In the genomic region with DNA sequence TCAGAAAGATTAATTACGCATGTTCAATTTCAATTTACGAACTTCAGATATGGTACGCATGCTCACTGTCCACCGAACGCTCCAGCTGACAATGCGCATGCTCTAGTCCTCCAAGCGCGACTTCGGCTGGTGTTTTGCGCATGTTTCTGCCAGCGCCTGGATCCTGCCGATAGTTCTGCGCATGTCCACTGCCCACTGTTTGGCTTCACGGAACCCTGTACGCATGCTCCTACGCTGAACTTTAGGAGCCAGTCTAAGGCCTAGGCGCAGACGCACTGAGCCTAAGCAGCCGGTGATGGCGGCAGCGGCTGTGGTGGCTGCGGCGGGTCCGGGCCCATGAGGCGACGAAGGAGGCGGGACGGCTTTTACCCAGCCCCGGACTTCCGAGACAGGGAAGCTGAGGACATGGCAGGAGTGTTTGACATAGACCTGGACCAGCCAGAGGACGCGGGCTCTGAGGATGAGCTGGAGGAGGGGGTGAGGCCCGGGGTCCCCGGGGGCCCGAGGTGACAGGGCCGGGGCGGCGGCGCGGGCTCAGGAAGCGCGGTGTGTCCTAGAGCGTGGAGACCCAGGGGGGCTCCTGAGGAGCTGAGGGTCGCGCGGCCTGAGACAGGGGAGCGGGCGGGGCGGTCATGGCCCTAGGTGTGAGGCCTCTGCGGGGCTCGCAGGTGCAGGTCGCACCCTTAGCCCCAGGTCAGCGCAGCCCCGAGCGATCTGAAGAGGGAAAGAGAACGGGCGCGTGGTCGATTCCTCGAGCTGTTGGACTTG, we compare ENCODE assay signal across 1 cellular context.
TF ChIP-seq lines count a peak whose summit lies in the region.

A gene (plus strand): TSS at position 273 of the 768 bp plus-strand sequence. CDS start 64 bp downstream, at position 337.
A gene with protein sequence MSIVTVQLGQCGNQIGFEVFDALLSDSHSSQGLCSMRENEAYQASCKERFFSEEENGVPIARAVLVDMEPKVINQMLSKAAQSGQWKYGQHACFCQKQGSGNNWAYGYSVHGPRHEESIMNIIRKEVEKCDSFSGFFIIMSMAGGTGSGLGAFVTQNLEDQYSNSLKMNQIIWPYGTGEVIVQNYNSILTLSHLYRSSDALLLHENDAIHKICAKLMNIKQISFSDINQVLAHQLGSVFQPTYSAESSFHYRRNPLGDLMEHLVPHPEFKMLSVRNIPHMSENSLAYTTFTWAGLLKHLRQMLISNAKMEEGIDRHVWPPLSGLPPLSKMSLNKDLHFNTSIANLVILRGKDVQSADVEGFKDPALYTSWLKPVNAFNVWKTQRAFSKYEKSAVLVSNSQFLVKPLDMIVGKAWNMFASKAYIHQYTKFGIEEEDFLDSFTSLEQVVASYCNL (minus strand): TSS at position 95 of the 768 bp plus-strand sequence. CDS start 1,941 bp downstream, outside the sequence.

TF ChIP-seq in GM12878, 131 proteins besides CTCF, POLR2A, EP300 and RAD21 (continued from another document and continues in another):
- TF ChIP-seq, protein P1, sequence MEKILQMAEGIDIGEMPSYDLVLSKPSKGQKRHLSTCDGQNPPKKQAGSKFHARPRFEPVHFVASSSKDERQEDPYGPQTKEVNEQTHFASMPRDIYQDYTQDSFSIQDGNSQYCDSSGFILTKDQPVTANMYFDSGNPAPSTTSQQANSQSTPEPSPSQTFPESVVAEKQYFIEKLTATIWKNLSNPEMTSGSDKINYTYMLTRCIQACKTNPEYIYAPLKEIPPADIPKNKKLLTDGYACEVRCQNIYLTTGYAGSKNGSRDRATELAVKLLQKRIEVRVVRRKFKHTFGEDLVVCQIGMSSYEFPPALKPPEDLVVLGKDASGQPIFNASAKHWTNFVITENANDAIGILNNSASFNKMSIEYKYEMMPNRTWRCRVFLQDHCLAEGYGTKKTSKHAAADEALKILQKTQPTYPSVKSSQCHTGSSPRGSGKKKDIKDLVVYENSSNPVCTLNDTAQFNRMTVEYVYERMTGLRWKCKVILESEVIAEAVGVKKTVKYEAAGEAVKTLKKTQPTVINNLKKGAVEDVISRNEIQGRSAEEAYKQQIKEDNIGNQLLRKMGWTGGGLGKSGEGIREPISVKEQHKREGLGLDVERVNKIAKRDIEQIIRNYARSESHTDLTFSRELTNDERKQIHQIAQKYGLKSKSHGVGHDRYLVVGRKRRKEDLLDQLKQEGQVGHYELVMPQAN (conservative IDR thresholded peaks at IDR 0.05), result peak; percentile 76
- TF ChIP-seq SMARCA5 (IDR thresholded peaks at IDR 0.05), result 0 out of 2 replicates have a peak, but pooled peaks have one; percentile 56
- TF ChIP-seq, protein P2, sequence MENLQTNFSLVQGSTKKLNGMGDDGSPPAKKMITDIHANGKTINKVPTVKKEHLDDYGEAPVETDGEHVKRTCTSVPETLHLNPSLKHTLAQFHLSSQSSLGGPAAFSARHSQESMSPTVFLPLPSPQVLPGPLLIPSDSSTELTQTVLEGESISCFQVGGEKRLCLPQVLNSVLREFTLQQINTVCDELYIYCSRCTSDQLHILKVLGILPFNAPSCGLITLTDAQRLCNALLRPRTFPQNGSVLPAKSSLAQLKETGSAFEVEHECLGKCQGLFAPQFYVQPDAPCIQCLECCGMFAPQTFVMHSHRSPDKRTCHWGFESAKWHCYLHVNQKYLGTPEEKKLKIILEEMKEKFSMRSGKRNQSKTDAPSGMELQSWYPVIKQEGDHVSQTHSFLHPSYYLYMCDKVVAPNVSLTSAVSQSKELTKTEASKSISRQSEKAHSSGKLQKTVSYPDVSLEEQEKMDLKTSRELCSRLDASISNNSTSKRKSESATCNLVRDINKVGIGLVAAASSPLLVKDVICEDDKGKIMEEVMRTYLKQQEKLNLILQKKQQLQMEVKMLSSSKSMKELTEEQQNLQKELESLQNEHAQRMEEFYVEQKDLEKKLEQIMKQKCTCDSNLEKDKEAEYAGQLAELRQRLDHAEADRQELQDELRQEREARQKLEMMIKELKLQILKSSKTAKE (IDR thresholded peaks at IDR 0.05; ENCODE audit: low read depth, poor library complexity, severe bottlenecking), result no peak
- TF ChIP-seq, protein P3, sequence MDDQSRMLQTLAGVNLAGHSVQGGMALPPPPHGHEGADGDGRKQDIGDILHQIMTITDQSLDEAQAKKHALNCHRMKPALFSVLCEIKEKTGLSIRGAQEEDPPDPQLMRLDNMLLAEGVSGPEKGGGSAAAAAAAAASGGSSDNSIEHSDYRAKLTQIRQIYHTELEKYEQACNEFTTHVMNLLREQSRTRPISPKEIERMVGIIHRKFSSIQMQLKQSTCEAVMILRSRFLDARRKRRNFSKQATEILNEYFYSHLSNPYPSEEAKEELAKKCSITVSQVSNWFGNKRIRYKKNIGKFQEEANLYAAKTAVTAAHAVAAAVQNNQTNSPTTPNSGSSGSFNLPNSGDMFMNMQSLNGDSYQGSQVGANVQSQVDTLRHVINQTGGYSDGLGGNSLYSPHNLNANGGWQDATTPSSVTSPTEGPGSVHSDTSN (IDR thresholded peaks at IDR 0.05; ENCODE audit: insufficient replicate concordance, low read depth, low read length), result no peak
- TF ChIP-seq SREBF2 (IDR thresholded peaks at IDR 0.05; ENCODE audit: low read length), result no peak
- no peak for TF ChIP-seq SP1 (IDR thresholded peaks at IDR 0.05; ENCODE audit: low read depth, low read length)
- TF ChIP-seq, protein P4, sequence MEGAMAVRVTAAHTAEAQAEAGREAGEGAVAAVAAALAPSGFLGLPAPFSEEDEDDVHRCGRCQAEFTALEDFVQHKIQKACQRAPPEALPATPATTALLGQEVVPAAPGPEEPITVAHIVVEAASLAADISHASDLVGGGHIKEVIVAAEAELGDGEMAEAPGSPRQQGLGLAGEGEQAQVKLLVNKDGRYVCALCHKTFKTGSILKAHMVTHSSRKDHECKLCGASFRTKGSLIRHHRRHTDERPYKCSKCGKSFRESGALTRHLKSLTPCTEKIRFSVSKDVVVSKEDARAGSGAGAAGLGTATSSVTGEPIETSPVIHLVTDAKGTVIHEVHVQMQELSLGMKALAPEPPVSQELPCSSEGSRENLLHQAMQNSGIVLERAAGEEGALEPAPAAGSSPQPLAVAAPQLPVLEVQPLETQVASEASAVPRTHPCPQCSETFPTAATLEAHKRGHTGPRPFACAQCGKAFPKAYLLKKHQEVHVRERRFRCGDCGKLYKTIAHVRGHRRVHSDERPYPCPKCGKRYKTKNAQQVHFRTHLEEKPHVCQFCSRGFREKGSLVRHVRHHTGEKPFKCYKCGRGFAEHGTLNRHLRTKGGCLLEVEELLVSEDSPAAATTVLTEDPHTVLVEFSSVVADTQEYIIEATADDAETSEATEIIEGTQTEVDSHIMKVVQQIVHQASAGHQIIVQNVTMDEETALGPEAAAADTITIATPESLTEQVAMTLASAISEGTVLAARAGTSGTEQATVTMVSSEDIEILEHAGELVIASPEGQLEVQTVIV (IDR thresholded peaks at IDR 0.05; ENCODE audit: borderline replicate concordance, partially characterized antibody), result no peak
- TF ChIP-seq NRF1 (conservative IDR thresholded peaks at IDR 0.05; ENCODE audit: low read depth, low read length), result peak; percentile 100
- TF ChIP-seq RFX5 (IDR thresholded peaks at IDR 0.05; ENCODE audit: low read depth, low read length), result no peak
- TF ChIP-seq JUNB (IDR thresholded peaks at IDR 0.05), result no peak
- no peak for TF ChIP-seq SUPT20H (IDR thresholded peaks at IDR 0.05; ENCODE audit: borderline replicate concordance, control insufficient read depth, low read depth, low read length)
- peak; percentile 85 for TF ChIP-seq NR2C1 (IDR thresholded peaks at IDR 0.05)
- TF ChIP-seq ETV6 (conservative IDR thresholded peaks at IDR 0.05 in 1 of 2, IDR thresholded peaks at IDR 0.05 in 1 of 2; ENCODE audit: borderline replicate concordance in 1 of 2, low read depth in 1 of 2), result peak in 1 of 2 experiments; percentile 89; a peak in 2 of 4 replicates
- no peak for TF ChIP-seq ZSCAN29 (IDR thresholded peaks at IDR 0.05)
- peak; percentile 97 for TF ChIP-seq YY1 (IDR thresholded peaks at IDR 0.05; ENCODE audit: low read depth, low read length)
- TF ChIP-seq ZNF24 (IDR thresholded peaks at IDR 0.05), result no peak
- peak; percentile 65; the same call in 1 of the 2 replicates for TF ChIP-seq CBFB (IDR thresholded peaks at IDR 0.05; ENCODE audit: low read depth)
- TF ChIP-seq, protein P5, sequence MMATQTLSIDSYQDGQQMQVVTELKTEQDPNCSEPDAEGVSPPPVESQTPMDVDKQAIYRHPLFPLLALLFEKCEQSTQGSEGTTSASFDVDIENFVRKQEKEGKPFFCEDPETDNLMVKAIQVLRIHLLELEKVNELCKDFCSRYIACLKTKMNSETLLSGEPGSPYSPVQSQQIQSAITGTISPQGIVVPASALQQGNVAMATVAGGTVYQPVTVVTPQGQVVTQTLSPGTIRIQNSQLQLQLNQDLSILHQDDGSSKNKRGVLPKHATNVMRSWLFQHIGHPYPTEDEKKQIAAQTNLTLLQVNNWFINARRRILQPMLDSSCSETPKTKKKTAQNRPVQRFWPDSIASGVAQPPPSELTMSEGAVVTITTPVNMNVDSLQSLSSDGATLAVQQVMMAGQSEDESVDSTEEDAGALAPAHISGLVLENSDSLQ (IDR thresholded peaks at IDR 0.05), result peak; percentile 52
- TF ChIP-seq, protein P6, sequence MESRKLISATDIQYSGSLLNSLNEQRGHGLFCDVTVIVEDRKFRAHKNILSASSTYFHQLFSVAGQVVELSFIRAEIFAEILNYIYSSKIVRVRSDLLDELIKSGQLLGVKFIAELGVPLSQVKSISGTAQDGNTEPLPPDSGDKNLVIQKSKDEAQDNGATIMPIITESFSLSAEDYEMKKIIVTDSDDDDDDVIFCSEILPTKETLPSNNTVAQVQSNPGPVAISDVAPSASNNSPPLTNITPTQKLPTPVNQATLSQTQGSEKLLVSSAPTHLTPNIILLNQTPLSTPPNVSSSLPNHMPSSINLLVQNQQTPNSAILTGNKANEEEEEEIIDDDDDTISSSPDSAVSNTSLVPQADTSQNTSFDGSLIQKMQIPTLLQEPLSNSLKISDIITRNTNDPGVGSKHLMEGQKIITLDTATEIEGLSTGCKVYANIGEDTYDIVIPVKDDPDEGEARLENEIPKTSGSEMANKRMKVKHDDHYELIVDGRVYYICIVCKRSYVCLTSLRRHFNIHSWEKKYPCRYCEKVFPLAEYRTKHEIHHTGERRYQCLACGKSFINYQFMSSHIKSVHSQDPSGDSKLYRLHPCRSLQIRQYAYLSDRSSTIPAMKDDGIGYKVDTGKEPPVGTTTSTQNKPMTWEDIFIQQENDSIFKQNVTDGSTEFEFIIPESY (IDR thresholded peaks at IDR 0.05), result 0 out of 2 replicates have a peak, but pooled peaks have one; percentile 37
- TF ChIP-seq TBL1XR1 (IDR thresholded peaks at IDR 0.05; ENCODE audit: low read depth, low read length), result no peak
- peak; percentile 59; the same call in 1 of the 2 replicates for TF ChIP-seq PAX5 (IDR thresholded peaks at IDR 0.05; ENCODE audit: borderline replicate concordance, low read depth, low read length)
- peak; percentile 35 for TF ChIP-seq SMAD1 (IDR thresholded peaks at IDR 0.05; ENCODE audit: low read depth, partially characterized antibody)
- TF ChIP-seq DPF2 (IDR thresholded peaks at IDR 0.05), result peak; percentile 62
- TF ChIP-seq KLF5 (IDR thresholded peaks at IDR 0.05; ENCODE audit: partially characterized antibody), result peak; percentile 73
- TF ChIP-seq RUNX3 (IDR thresholded peaks at IDR 0.05; ENCODE audit: low read length), result peak; percentile 55; the same call in 1 of the 2 replicates
- TF ChIP-seq, protein P7, sequence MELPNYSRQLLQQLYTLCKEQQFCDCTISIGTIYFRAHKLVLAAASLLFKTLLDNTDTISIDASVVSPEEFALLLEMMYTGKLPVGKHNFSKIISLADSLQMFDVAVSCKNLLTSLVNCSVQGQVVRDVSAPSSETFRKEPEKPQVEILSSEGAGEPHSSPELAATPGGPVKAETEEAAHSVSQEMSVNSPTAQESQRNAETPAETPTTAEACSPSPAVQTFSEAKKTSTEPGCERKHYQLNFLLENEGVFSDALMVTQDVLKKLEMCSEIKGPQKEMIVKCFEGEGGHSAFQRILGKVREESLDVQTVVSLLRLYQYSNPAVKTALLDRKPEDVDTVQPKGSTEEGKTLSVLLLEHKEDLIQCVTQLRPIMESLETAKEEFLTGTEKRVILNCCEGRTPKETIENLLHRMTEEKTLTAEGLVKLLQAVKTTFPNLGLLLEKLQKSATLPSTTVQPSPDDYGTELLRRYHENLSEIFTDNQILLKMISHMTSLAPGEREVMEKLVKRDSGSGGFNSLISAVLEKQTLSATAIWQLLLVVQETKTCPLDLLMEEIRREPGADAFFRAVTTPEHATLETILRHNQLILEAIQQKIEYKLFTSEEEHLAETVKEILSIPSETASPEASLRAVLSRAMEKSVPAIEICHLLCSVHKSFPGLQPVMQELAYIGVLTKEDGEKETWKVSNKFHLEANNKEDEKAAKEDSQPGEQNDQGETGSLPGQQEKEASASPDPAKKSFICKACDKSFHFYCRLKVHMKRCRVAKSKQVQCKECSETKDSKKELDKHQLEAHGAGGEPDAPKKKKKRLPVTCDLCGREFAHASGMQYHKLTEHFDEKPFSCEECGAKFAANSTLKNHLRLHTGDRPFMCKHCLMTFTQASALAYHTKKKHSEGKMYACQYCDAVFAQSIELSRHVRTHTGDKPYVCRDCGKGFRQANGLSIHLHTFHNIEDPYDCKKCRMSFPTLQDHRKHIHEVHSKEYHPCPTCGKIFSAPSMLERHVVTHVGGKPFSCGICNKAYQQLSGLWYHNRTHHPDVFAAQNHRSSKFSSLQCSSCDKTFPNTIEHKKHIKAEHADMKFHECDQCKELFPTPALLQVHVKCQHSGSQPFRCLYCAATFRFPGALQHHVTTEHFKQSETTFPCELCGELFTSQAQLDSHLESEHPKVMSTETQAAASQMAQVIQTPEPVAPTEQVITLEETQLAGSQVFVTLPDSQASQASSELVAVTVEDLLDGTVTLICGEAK (IDR thresholded peaks at IDR 0.05; ENCODE audit: borderline replicate concordance), result peak; percentile 19; the same call in 1 of the 2 replicates
- peak; percentile 82 for TF ChIP-seq HCFC1 (IDR thresholded peaks at IDR 0.05; ENCODE audit: low read length)
- TF ChIP-seq BRCA1 (IDR thresholded peaks at IDR 0.05; ENCODE audit: low read depth, low read length), result no peak
- TF ChIP-seq, protein P8, sequence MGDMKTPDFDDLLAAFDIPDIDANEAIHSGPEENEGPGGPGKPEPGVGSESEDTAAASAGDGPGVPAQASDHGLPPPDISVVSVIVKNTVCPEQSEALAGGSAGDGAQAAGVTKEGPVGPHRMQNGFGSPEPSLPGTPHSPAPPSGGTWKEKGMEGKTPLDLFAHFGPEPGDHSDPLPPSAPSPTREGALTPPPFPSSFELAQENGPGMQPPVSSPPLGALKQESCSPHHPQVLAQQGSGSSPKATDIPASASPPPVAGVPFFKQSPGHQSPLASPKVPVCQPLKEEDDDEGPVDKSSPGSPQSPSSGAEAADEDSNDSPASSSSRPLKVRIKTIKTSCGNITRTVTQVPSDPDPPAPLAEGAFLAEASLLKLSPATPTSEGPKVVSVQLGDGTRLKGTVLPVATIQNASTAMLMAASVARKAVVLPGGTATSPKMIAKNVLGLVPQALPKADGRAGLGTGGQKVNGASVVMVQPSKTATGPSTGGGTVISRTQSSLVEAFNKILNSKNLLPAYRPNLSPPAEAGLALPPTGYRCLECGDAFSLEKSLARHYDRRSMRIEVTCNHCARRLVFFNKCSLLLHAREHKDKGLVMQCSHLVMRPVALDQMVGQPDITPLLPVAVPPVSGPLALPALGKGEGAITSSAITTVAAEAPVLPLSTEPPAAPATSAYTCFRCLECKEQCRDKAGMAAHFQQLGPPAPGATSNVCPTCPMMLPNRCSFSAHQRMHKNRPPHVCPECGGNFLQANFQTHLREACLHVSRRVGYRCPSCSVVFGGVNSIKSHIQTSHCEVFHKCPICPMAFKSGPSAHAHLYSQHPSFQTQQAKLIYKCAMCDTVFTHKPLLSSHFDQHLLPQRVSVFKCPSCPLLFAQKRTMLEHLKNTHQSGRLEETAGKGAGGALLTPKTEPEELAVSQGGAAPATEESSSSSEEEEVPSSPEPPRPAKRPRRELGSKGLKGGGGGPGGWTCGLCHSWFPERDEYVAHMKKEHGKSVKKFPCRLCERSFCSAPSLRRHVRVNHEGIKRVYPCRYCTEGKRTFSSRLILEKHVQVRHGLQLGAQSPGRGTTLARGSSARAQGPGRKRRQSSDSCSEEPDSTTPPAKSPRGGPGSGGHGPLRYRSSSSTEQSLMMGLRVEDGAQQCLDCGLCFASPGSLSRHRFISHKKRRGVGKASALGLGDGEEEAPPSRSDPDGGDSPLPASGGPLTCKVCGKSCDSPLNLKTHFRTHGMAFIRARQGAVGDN (IDR thresholded peaks at IDR 0.05), result peak; percentile 77
- TF ChIP-seq ZNF274 (IDR thresholded peaks at IDR 0.05; ENCODE audit: insufficient read depth, insufficient read length), result no peak
